16 cellular contexts compared by ENCODE assay signal in genomic region chr10:111142082-111142481, GRCh38.
"Had no signal": no experiment of that assay in that cellular context is flagged by ENCODE, and none has a peak within 500 bp of the region (broad histone marks: within the 10 kb centered on the region; RNA-seq: fewer than 3 reads in every experiment).

No MANE protein-coding gene starts in this region.

- H3K27ac ChIP-seq: dorsolateral prefrontal cortex, esophagus squamous epithelium, right atrium auricular region, skin epidermis, stomach, thoracic aorta had no signal

- H3K27me3 ChIP-seq: right atrium auricular region had no signal

- H3K4me1 ChIP-seq: esophagus squamous epithelium, right atrium auricular region had no signal

- H3K9me3 ChIP-seq: esophagus squamous epithelium, right atrium auricular region, stomach, thoracic aorta had no signal

- ATAC-seq: naive thymus-derived CD4-positive, alpha-beta T cell had no signal

- H3K4me3 ChIP-seq: dorsolateral prefrontal cortex, esophagus squamous epithelium, right atrium auricular region, skin epidermis, stomach, thoracic aorta had no signal

- H3K36me3 ChIP-seq: esophagus squamous epithelium, right atrium auricular region, stomach, thoracic aorta had no signal

- DNase-seq: activated CD4-positive, alpha-beta T cell treated with anti-CD3 and anti-CD28 coated beads, Interleukin-2, amount 50 U/mL, for 4 hours; activated CD4-positive, CD25-positive, alpha-beta regulatory T cell treated with anti-CD3 and anti-CD28 coated beads, Interleukin-2, amount 50 U/mL, for 72 hours; activated effector memory CD4-positive, alpha-beta T cell treated with anti-CD3 and anti-CD28 coated beads, Interleukin-2, amount 50 U/mL, for 16 hours; activated naive CD8-positive, alpha-beta T cell treated with anti-CD3 and anti-CD28 coated beads, Interleukin-2, amount 10 ng/mL, durations not matched to agents 7 days and 5 days; activated T-cell treated with anti-CD3 and anti-CD28 coated beads, Interleukin-2, amount 50 U/mL, for 24 hours; anterior cingulate cortex; dorsolateral prefrontal cortex; esophagus squamous epithelium; foreskin fibroblast; naive thymus-derived CD4-positive, alpha-beta T cell; posterior cingulate gyrus; stimulated activated CD4-positive, alpha-beta T cell treated with anti-CD3 and anti-CD28 coated beads, Interleukin-4, amount 100 ng/mL, for 4 hours; stomach had no signal
